1 cellular context compared by ENCODE assay signal in genomic region chr5:69217732-69218568, GRCh38.
TF ChIP-seq lines count a peak whose summit lies in the region.

No MANE protein-coding gene starts in this region.

TF ChIP-seq in Ishikawa, 13 proteins besides CTCF, POLR2A, EP300 and RAD21 (continued from another document):
- TF ChIP-seq TAF1 (IDR thresholded peaks at IDR 0.05; ENCODE audit: low read depth): peak; percentile 52; the same call in 1 of the 2 replicates
